In genomic region chr7:40755438-40755837, GRCh38 we compare ENCODE assay signal across 1 cellular context.
TF ChIP-seq lines count a peak whose summit lies in the region.

No MANE protein-coding gene starts in this region.

TF ChIP-seq in HepG2, 621 proteins besides CTCF, POLR2A, EP300 and RAD21 (continued from another document and continues in another):
- TF ChIP-seq AFF4 (CRISPR knock-in tag; IDR thresholded peaks at IDR 0.05) (no peak), ZNF18 (CRISPR knock-in tag; IDR thresholded peaks at IDR 0.05; ENCODE audit: insufficient replicate concordance) (peak; percentile 79), SSRP1 (CRISPR knock-in tag; IDR thresholded peaks at IDR 0.05) (no peak), MAX (IDR thresholded peaks at IDR 0.05) (peak; percentile 77), ZC3H13 (CRISPR knock-in tag; IDR thresholded peaks at IDR 0.05) (no peak), HNF1B (CRISPR knock-in tag; IDR thresholded peaks at IDR 0.05) (peak; percentile 50; the same call in 1 of the 2 replicates), CEBPZ (IDR thresholded peaks at IDR 0.05; ENCODE audit: low read length) (no peak), SAFB2 (CRISPR knock-in tag; IDR thresholded peaks at IDR 0.05; ENCODE audit: borderline replicate concordance, low read depth) (no peak), ZNF292 (CRISPR knock-in tag; IDR thresholded peaks at IDR 0.05; ENCODE audit: borderline replicate concordance, low read depth) (peak; percentile 61; the same call in 1 of the 2 replicates), TEF (CRISPR knock-in tag; IDR thresholded peaks at IDR 0.05) (no peak), ZNF432 (CRISPR knock-in tag; IDR thresholded peaks at IDR 0.05; ENCODE audit: borderline replicate concordance) (no peak), GATA4 (IDR thresholded peaks at IDR 0.05; ENCODE audit: borderline replicate concordance, low read depth) (0 out of 2 replicates have a peak, but pooled peaks have one; percentile 50), SRSF9 (IDR thresholded peaks at IDR 0.05; ENCODE audit: borderline replicate concordance, insufficient read depth, low read depth, low read length, poor library complexity, severe bottlenecking) (no peak), PATZ1 (CRISPR knock-in tag; IDR thresholded peaks at IDR 0.05) (0 out of 2 replicates have a peak, but pooled peaks have one; percentile 18), ZNF556 (CRISPR knock-in tag; IDR thresholded peaks at IDR 0.05; ENCODE audit: borderline replicate concordance) (no peak), CEBPG (CRISPR knock-in tag; IDR thresholded peaks at IDR 0.05) (peak; percentile 91), RFX5 (IDR thresholded peaks at IDR 0.05; ENCODE audit: low read depth, low read length) (no peak), RFXANK (CRISPR knock-in tag; IDR thresholded peaks at IDR 0.05) (no peak), FOXK1 (CRISPR knock-in tag; IDR thresholded peaks at IDR 0.05; ENCODE audit: borderline replicate concordance, low read depth) (0 out of 2 replicates have a peak, but pooled peaks have one; percentile 11), FUBP1 (CRISPR knock-in tag; IDR thresholded peaks at IDR 0.05; ENCODE audit: borderline replicate concordance) (no peak), ZBTB43 (CRISPR knock-in tag; conservative IDR thresholded peaks at IDR 0.05) (peak; percentile 79; the same call in 1 of the 2 replicates), POGK (CRISPR knock-in tag; conservative IDR thresholded peaks at IDR 0.05) (no peak), CCAR2 (optimal IDR thresholded peaks at IDR 0.05; ENCODE audit: low read depth, low read length) (no peak), E2F1 (CRISPR knock-in tag; IDR thresholded peaks at IDR 0.05) (no peak), ZBTB10 (CRISPR knock-in tag; IDR thresholded peaks at IDR 0.05; ENCODE audit: borderline replicate concordance) (no peak), ZNF580 (CRISPR knock-in tag; IDR thresholded peaks at IDR 0.05; ENCODE audit: borderline replicate concordance, low read depth) (peak; percentile 50; the same call in 1 of the 2 replicates), CBFB (CRISPR knock-in tag; IDR thresholded peaks at IDR 0.05) (no peak)
